Comparison of ENCODE assay signal across 8 cellular contexts in genomic region chr6:89610149-89610642, GRCh38. TPM values are rescaled to one million over a fixed set of nuclear protein-coding genes. Genes with fewer than 3 reads are reported as not detected.
A peak's percentile ranks its signal among the peaks of the same experiment; 100 is the strongest.
DNase-seq lines count a peak whose midpoint lies in the region; ATAC-seq, FAIRE-seq and TF ChIP-seq lines count a peak whose summit lies in the region.

No MANE protein-coding gene starts in this region.

- H3K27ac ChIP-seq in WERI-Rb-1 (no peak overlapping the region), kidney (ENCODE audit: low read depth in 2 of 2, low read length in 2 of 2) (no peak overlapping the region)

- no peak overlapping the region for H3K4me3 ChIP-seq in Caco-2 (ENCODE audit: low read depth, low read length)
- H3K4me3 ChIP-seq in NB4 (ENCODE audit: low read depth, low read length): no peak overlapping the region
- no peak overlapping the region for H3K4me3 ChIP-seq in WERI-Rb-1 (ENCODE audit: low read depth, low read length)
- no peak overlapping the region for H3K4me3 ChIP-seq in kidney (ENCODE audit: low read length in 2 of 2)

- no peak overlapping the region for H3K4me3 Mint-ChIP-seq in Caco-2 (ENCODE audit: unreplicated experiment)
- H3K4me3 Mint-ChIP-seq in brain: no peak overlapping the region

- H3K36me3 ChIP-seq in Caco-2 (ENCODE audit: control insufficient read depth, insufficient read depth, low read length): no peaks in the 10 kb centered on the region
- no peaks in the 10 kb centered on the region for H3K36me3 ChIP-seq in WERI-Rb-1
- H3K36me3 ChIP-seq in kidney (ENCODE audit: control insufficient read depth in 1 of 2, insufficient read depth in 2 of 2, low read length in 2 of 2): peaks cover 0 to 3% of the 10 kb centered on the region in 2 donors

- peaks cover 5% of the 10 kb centered on the region for H3K36me3 Mint-ChIP-seq in Caco-2 (ENCODE audit: insufficient read depth, unreplicated experiment)
- peaks cover 26% of the 10 kb centered on the region for H3K36me3 Mint-ChIP-seq in brain

- H3K27me3 ChIP-seq in Caco-2 (replicated peaks; ENCODE audit: control insufficient read depth, insufficient read depth, low read length) (no peaks in the 10 kb centered on the region), WERI-Rb-1 (ENCODE audit: insufficient read depth, low read depth, severe bottlenecking) (no peaks in the 10 kb centered on the region)

- intact Hi-C loops in Caco-2 (cut with micrococcal nuclease; ENCODE audit: unreplicated experiment) (loop anchor here (1.0 kb wide), 3 partner anchors 177 to 242 kb away; partner anchors contain the start of gene ANKRD6), kidney (cut with DNase I) (loop anchor here (10.0 kb wide), 1 partner anchor 175 kb away; the partner anchor contains the start of gene ANKRD6)

- H3K9ac ChIP-seq in kidney (ENCODE audit: low read length in 2 of 2): no peak overlapping the region

- no peak overlapping the region for H3K27ac Mint-ChIP-seq in Caco-2 (ENCODE audit: unreplicated experiment)
- no peak overlapping the region for H3K27ac Mint-ChIP-seq in brain

- no peaks in the 10 kb centered on the region for H3K27me3 Mint-ChIP-seq in Caco-2 (ENCODE audit: insufficient read depth, unreplicated experiment)
- H3K27me3 Mint-ChIP-seq in brain: no peaks in the 10 kb centered on the region

- no peaks in the 10 kb centered on the region for H3K9me3 Mint-ChIP-seq in Caco-2 (ENCODE audit: unreplicated experiment)
- H3K9me3 Mint-ChIP-seq in brain: no peaks in the 10 kb centered on the region

- H3K4me1 ChIP-seq in Caco-2 (no peaks in the 10 kb centered on the region), kidney (ENCODE audit: control insufficient read depth in 1 of 2, insufficient read depth in 1 of 2, low read depth in 1 of 2, low read length in 2 of 2) (no peaks in the 10 kb centered on the region)

- H3K9me3 ChIP-seq in Caco-2 (no peaks in the 10 kb centered on the region), WERI-Rb-1 (ENCODE audit: severe bottlenecking) (no peaks in the 10 kb centered on the region), kidney (ENCODE audit: control insufficient read depth in 1 of 2, low read length in 2 of 2) (no peaks in the 10 kb centered on the region)

- FAIRE-seq in kidney (lab: Jason Lieb, UNC): no peak

- CTCF ChIA-PET in Caco-2 (lab: Charles Lee): interaction anchor here (1.0 to 1.2 kb wide), 2 partner anchors 178 to 238 kb away, joined by 4 to 6 read pairs; no protein-coding TSS in a partner anchor

- BruUV-seq in Caco-2 (replicated peaks; lab: Mats Ljungman, UMichigan): no TSS peak

- ATAC-seq in GM21515 (IDR thresholded peaks at IDR 0.05; ENCODE audit: unreplicated experiment) (peak; percentile 72), HG02623 (IDR thresholded peaks at IDR 0.05; ENCODE audit: unreplicated experiment) (no peak)

- no peaks in the 10 kb centered on the region for H3K4me1 Mint-ChIP-seq in Caco-2 (ENCODE audit: low read depth, unreplicated experiment)
- no peaks in the 10 kb centered on the region for H3K4me1 Mint-ChIP-seq in brain

- POLR2A ChIA-PET in Caco-2 (lab: Charles Lee): no interaction called here

- TF ChIP-seq CTCF in Caco-2 (IDR thresholded peaks at IDR 0.05; ENCODE audit: insufficient read depth in 1 of 2, low read depth in 1 of 2, low read length in 1 of 2, severe bottlenecking in 1 of 2, unreplicated experiment in 1 of 2): peak; percentile 84 to 92
- peak; percentile 96 for TF ChIP-seq CTCF in NB4 (IDR thresholded peaks at IDR 0.05; ENCODE audit: low read depth, low read length)
- TF ChIP-seq CTCF in WERI-Rb-1 (IDR thresholded peaks at IDR 0.05; ENCODE audit: low read depth, low read length): peak; percentile 56
- TF ChIP-seq CTCF in brain (conservative IDR thresholded peaks at IDR 0.05): peak; percentile 61 to 78
- TF ChIP-seq CTCF in kidney (IDR thresholded peaks at IDR 0.05; ENCODE audit: borderline replicate concordance, extremely low read depth, insufficient read depth): peak; percentile 60

- DNase-seq in Caco-2: peak; percentile 60 to 77
- DNase-seq in NB4 (ENCODE audit: low read depth): peak; percentile 76
- peak; percentile 62 for DNase-seq in WERI-Rb-1
- DNase-seq in kidney: no peak
- DNase-seq in stimulated activated CD4-positive, alpha-beta T cell treated with anti-CD3 and anti-CD28 coated beads, Interleukin-4, amount 100 ng/mL, for 24 hours: peak; percentile 81

- no peak for TF ChIP-seq POLR2A in NB4 (IDR thresholded peaks at IDR 0.05; ENCODE audit: extremely low read depth, insufficient read length)

RNA-seq across cellular contexts. Expression of gene LYRM2, which starts 28.4 kb away (rescaled TPM):
- total RNA-seq in Caco-2 (2022) (36.4 and 40.9 TPM in 2 replicates), kidney (42.8 TPM)
- polyA plus RNA-seq in brain (ENCODE audit: insufficient read depth, low read depth, low replicate concordance) (31.0 TPM), kidney (ENCODE audit: insufficient read depth, low read depth, low replicate concordance) (22.6 TPM)
